In genomic region chr12:123478762-123479161, GRCh38 we compare ENCODE assay signal across 11 cellular contexts. TPM values are rescaled to one million over a fixed set of nuclear protein-coding genes. Genes with fewer than 3 reads are reported as not detected.
A peak's percentile ranks its signal among the peaks of the same experiment; 100 is the strongest.
DNase-seq lines count a peak whose midpoint lies in the region; ATAC-seq and TF ChIP-seq lines count a peak whose summit lies in the region.
"Had no signal": no experiment of that assay in that cellular context is flagged by ENCODE, and none has a peak within 500 bp of the region (broad histone marks: within the 10 kb centered on the region; RNA-seq: fewer than 3 reads in every experiment).

No MANE protein-coding gene starts in this region.

- H4K8ac ChIP-seq in neuronal stem cell (ENCODE audit: low read depth, low read length): no peak overlapping the region

- H3K27ac ChIP-seq in RWPE1 (peak overlapping the region; percentile 54), tibial artery (peak overlapping the region; percentile 90 to 92), neuronal stem cell (replicated peaks; ENCODE audit: low read length) (no peak overlapping the region)
- H3K27ac ChIP-seq: right lobe of liver, SK-N-MC had no signal

- H3K18ac ChIP-seq in neuronal stem cell (ENCODE audit: low read length): no peak overlapping the region

- no peak overlapping the region for H2BK5ac ChIP-seq in neuronal stem cell (ENCODE audit: low read length)

- H3K9me3 ChIP-seq in tibial artery: no peaks in the 10 kb centered on the region
- H3K9me3 ChIP-seq in neuronal stem cell (replicated peaks in 1 of 2; ENCODE audit: control insufficient read depth in 2 of 2, insufficient read depth in 1 of 2, low read depth in 1 of 2, low read length in 2 of 2): no peaks in the 10 kb centered on the region
- H3K9me3 ChIP-seq: right lobe of liver had no signal

- no peak overlapping the region for H2BK12ac ChIP-seq in neuronal stem cell (ENCODE audit: low read length)

- intact Hi-C loops in tibial artery (cut with DNase I; ENCODE audit: low total_unique reads): no loop called here

- TF ChIP-seq CTCF in RWPE1 (conservative IDR thresholded peaks at IDR 0.05; ENCODE audit: low read depth): no peak
- TF ChIP-seq CTCF in tibial artery (IDR thresholded peaks at IDR 0.05): peak in 1 of 2 experiments; percentile 10

- H3K36me3 ChIP-seq in tibial artery (peaks cover 0 to 40% (median 8%) of the 10 kb centered on the region in 3 donors), neuronal stem cell (replicated peaks in 1 of 2; ENCODE audit: control insufficient read depth in 2 of 2, insufficient read depth in 2 of 2, low read length in 2 of 2) (peaks cover 9 to 79% of the 10 kb centered on the region in 2 donors)
- H3K36me3 ChIP-seq: right lobe of liver had no signal

- H3K79me1 ChIP-seq in neuronal stem cell (ENCODE audit: low read depth, low read length): peaks cover 3% of the 10 kb centered on the region

- H3K23ac ChIP-seq in neuronal stem cell (ENCODE audit: low read depth, low read length, poor library complexity): no peak overlapping the region

- H3K4me1 ChIP-seq in tibial artery: peaks cover 0 to 80% (median 42%) of the 10 kb centered on the region in 4 donors
- H3K4me1 ChIP-seq in neuronal stem cell (ENCODE audit: control insufficient read depth in 2 of 2, insufficient read depth in 1 of 2, low read depth in 1 of 2, low read length in 2 of 2): no peaks in the 10 kb centered on the region
- H3K4me1 ChIP-seq: right lobe of liver had no signal

- no peak overlapping the region for H3K9ac ChIP-seq in neuronal stem cell (ENCODE audit: low read depth, low read length, poor library complexity)

- POLR2A ChIA-PET in RWPE1 (lab: Yijun Ruan, JAX; ENCODE audit: low non-redundant PET): interaction anchor here (0.6 kb wide), 1 partner anchor 20 kb away, joined by 7 read pairs; no protein-coding TSS in a partner anchor

- no CpG with 5 or more reads among the region's 10 CpGs for WGBS in neuronal stem cell (ENCODE audit: extremely low coverage in 2 of 2, insufficient read length in 2 of 2, insufficient replicate concordance in 1 of 2), 2 donors

- no peak overlapping the region for H3K4me2 ChIP-seq in neuronal stem cell (ENCODE audit: insufficient read depth, low read length, poor library complexity, severe bottlenecking)

- H4K91ac ChIP-seq in neuronal stem cell (ENCODE audit: low read depth, low read length, poor library complexity): no peak overlapping the region

- CTCF ChIA-PET in RWPE1 (lab: Yijun Ruan, JAX): no interaction called here

- no peaks in the 10 kb centered on the region for H3K27me3 ChIP-seq in tibial artery
- no peaks in the 10 kb centered on the region for H3K27me3 ChIP-seq in neuronal stem cell (ENCODE audit: control insufficient read depth in 3 of 3, insufficient read depth in 3 of 3, low read depth in 1 of 3, low read length in 3 of 3)
- H3K27me3 ChIP-seq: right lobe of liver had no signal

- H3K4me3 ChIP-seq in tibial artery (peak overlapping the region; percentile 38 to 41), neuronal stem cell (ENCODE audit: low read length in 2 of 2) (no peak overlapping the region)
- H3K4me3 ChIP-seq: right lobe of liver, SK-N-MC had no signal

- no peak overlapping the region for H3K14ac ChIP-seq in neuronal stem cell (ENCODE audit: low read length)

- no peak overlapping the region for H2BK120ac ChIP-seq in neuronal stem cell (ENCODE audit: low read depth, low read length)

- ATAC-seq in HG02981 (IDR thresholded peaks at IDR 0.05; ENCODE audit: unreplicated experiment) (no peak), GM19023 (IDR thresholded peaks at IDR 0.05; ENCODE audit: unreplicated experiment) (no peak)

- H2AFZ ChIP-seq in neuronal stem cell (ENCODE audit: low read length): no peak overlapping the region

- H3K4ac ChIP-seq in neuronal stem cell (ENCODE audit: low read length): no peak overlapping the region

- DNase-seq in RWPE1 (ENCODE audit: low spot score) (peak; percentile 24), fibroblast of gingiva (ENCODE audit: low read depth) (peak; percentile 45), middle frontal gyrus (ENCODE audit: extremely low spot score, low spot score) (peak; percentile 62), tibial artery (peak; percentile 79 to 94), neuronal stem cell (ENCODE audit: low spot score) (no peak)
- DNase-seq in activated naive CD4-positive, alpha-beta T cell treated with anti-CD3 and anti-CD28 coated beads, Interleukin-2, amount 50 U/mL, for 16 hours: no peak
- DNase-seq: islet precursor cell, right lobe of liver had no signal

- no peak overlapping the region for H2AK5ac ChIP-seq in neuronal stem cell (ENCODE audit: low read depth, low read length)

- H2BK15ac ChIP-seq in neuronal stem cell (ENCODE audit: low read length): no peak overlapping the region

RNA-seq across cellular contexts. Expression of gene SNRNP35, which starts 20.8 kb away (rescaled TPM):
- polyA plus RNA-seq in neuronal stem cell (2013, experiment 1 of 2): 22.6 TPM
- 24.4 TPM for polyA plus RNA-seq in neuronal stem cell (2013, experiment 2 of 2)

RNA-seq across cellular contexts. Expression of gene RILPL2, which starts 42.3 kb away (rescaled TPM):
- polyA plus RNA-seq in neuronal stem cell (2013, experiment 1 of 2): 2.2 TPM
- polyA plus RNA-seq in neuronal stem cell (2013, experiment 2 of 2): 2.1 TPM

RNA-seq across cellular contexts. Expression of gene RILPL1, which starts 54.8 kb away (rescaled TPM):
- polyA plus RNA-seq in neuronal stem cell (2013, experiment 1 of 2): 42.4 TPM
- polyA plus RNA-seq in neuronal stem cell (2013, experiment 2 of 2): 42.6 TPM

Comparison
In these comparisons a context has a peak if more than half of its experiments do, and no peak if none do; other contexts are left out.
1. DNase-seq: peak in RWPE1 (single experiment), fibroblast of gingiva (single experiment), middle frontal gyrus (single experiment) and tibial artery (2 of 2); none in neuronal stem cell (single experiment) and activated naive CD4-positive, alpha-beta T cell treated with anti-CD3 and anti-CD28 coated beads, Interleukin-2, amount 50 U/mL, for 16 hours (single experiment).
2. H3K4me3 ChIP-seq: peak in tibial artery (2 of 2); none in neuronal stem cell (0 of 2).